8 cellular contexts compared by ENCODE assay signal in genomic region chrX:13506574-13506973, GRCh38.
DNase-seq lines count a peak whose midpoint lies in the region; ATAC-seq, FAIRE-seq and TF ChIP-seq lines count a peak whose summit lies in the region.

No MANE protein-coding gene starts in this region.

- 2 to 5% methylated on average over 5 of the region's 5 CpGs for WGBS in pancreas, 2 donors

- CTCF ChIA-PET in A673 (lab: Charles Lee): interaction anchor here (0.6 to 1.8 kb wide), 6 partner anchors 139 to 560 kb away, joined by 3 to 38 read pairs (median 4); no protein-coding TSS in a partner anchor

- no peak overlapping the region for H3K27ac ChIP-seq in A673 (ENCODE audit: low read depth, low read length, poor library complexity, severe bottlenecking)
- H3K27ac ChIP-seq in pancreas: no peak overlapping the region

- H3K9me3 ChIP-seq in A673 (ENCODE audit: low read depth, low read length, poor library complexity, severe bottlenecking) (no peaks in the 10 kb centered on the region), NT2/D1 (ENCODE audit: insufficient read depth, low read length) (no peaks in the 10 kb centered on the region), pancreas (no peaks in the 10 kb centered on the region)

- intact Hi-C loops in A673 (cut with micrococcal nuclease; ENCODE audit: unreplicated experiment): loop anchor here (1.0 to 5.0 kb wide), 3 partner anchors 140 to 524 kb away; no protein-coding TSS in a partner anchor
- intact Hi-C loops in pancreas (cut with DNase I): loop anchor here in 2 of 3 donors (5.0 to 10.0 kb wide), 3 partner anchors 141 to 531 kb away; no protein-coding TSS in a partner anchor

- ATAC-seq in pancreas (peak in 1 of 4 donors; percentile 44), GM18519 (IDR thresholded peaks at IDR 0.05; ENCODE audit: low FRiP score, unreplicated experiment) (no peak), HG02970 (IDR thresholded peaks at IDR 0.05; ENCODE audit: low FRiP score, unreplicated experiment) (no peak)

- peak; percentile 87 for TF ChIP-seq CTCF in A673 (conservative IDR thresholded peaks at IDR 0.05; ENCODE audit: low read depth, low read length)
- TF ChIP-seq CTCF in fibroblast of mammary gland (conservative IDR thresholded peaks at IDR 0.05; ENCODE audit: control insufficient read depth, insufficient read depth, low read depth, low read length): peak; percentile 86
- TF ChIP-seq CTCF in pancreas (IDR thresholded peaks at IDR 0.05): peak; percentile 42 to 72 (median 60)

- peak; percentile 75 for DNase-seq in A673 (ENCODE audit: low spot score)
- peak; percentile 3 for DNase-seq in GM18507 (ENCODE audit: extremely low spot score, insufficient read length, low read depth)
- DNase-seq in NT2/D1 (ENCODE audit: low read depth, low spot score): peak; percentile 39
- DNase-seq in activated T-cell treated with anti-CD3 and anti-CD28 coated beads for 4 hours: peak; percentile 17
- peak; percentile 68 for DNase-seq in fibroblast of mammary gland (ENCODE audit: low read depth)
- peak in 3 of 6 donors; percentile 40 to 65 (median 45) for DNase-seq in pancreas

- no peak overlapping the region for H3K4me3 ChIP-seq in A673 (ENCODE audit: low read depth, low read length, poor library complexity, severe bottlenecking)
- no peak overlapping the region for H3K4me3 ChIP-seq in NT2/D1 (ENCODE audit: insufficient read length, low read depth)
- H3K4me3 ChIP-seq in fibroblast of mammary gland (ENCODE audit: control insufficient read depth, low read depth, low read length): no peak overlapping the region
- H3K4me3 ChIP-seq in pancreas: no peak overlapping the region

- FAIRE-seq in GM18507 (lab: Jason Lieb, UNC): peak; percentile 89
- FAIRE-seq in pancreas (lab: Jason Lieb, UNC): peak; percentile 97

- POLR2A ChIA-PET in A673 (lab: Charles Lee; ENCODE audit: low non-redundant PET): interaction anchor here (0.6 kb wide), 1 partner anchor 139 kb away, joined by 4 read pairs; no protein-coding TSS in a partner anchor

- H3K27me3 ChIP-seq in A673 (replicated peaks; ENCODE audit: insufficient read depth, low read depth, low read length, poor library complexity) (no peaks in the 10 kb centered on the region), NT2/D1 (ENCODE audit: insufficient read depth, insufficient read length) (no peaks in the 10 kb centered on the region), pancreas (peaks cover 0 to 8% (median 0%) of the 10 kb centered on the region in 4 donors)

- H3K9ac ChIP-seq in NT2/D1 (ENCODE audit: insufficient read length, low read depth): no peak overlapping the region

- H3K36me3 ChIP-seq in A673 (ENCODE audit: insufficient read depth, low read length, poor library complexity, severe bottlenecking): no peaks in the 10 kb centered on the region
- H3K36me3 ChIP-seq in NT2/D1 (ENCODE audit: insufficient read depth, insufficient read length, low read length): no peaks in the 10 kb centered on the region
- H3K36me3 ChIP-seq in pancreas: no peaks in the 10 kb centered on the region

- BruUV-seq in A673 (replicated peaks; lab: Mats Ljungman, UMichigan): no TSS peak

- H3K4me1 ChIP-seq in A673 (ENCODE audit: insufficient read depth, low read length, poor library complexity, severe bottlenecking) (no peaks in the 10 kb centered on the region), NT2/D1 (ENCODE audit: insufficient read depth, insufficient read length) (no peaks in the 10 kb centered on the region), pancreas (no peaks in the 10 kb centered on the region)
